23 cellular contexts compared by ENCODE assay signal in genomic region chr4:185925910-185926360, GRCh38.
DNase-seq lines count a peak whose midpoint lies in the region; ATAC-seq and TF ChIP-seq lines count a peak whose summit lies in the region.
"Had no signal": no experiment of that assay in that cellular context is flagged by ENCODE, and none has a peak within 500 bp of the region (broad histone marks: within the 10 kb centered on the region; RNA-seq: fewer than 3 reads in every experiment).

No MANE protein-coding gene starts in this region.

- H3K4me3 ChIP-seq in GM23338 (no peak overlapping the region), WERI-Rb-1 (ENCODE audit: low read depth, low read length) (peak overlapping the region; percentile 53), left ventricle myocardium inferior (peak overlapping the region; percentile 59), ascending aorta (no peak overlapping the region)
- H3K4me3 ChIP-seq: colonic mucosa, gastrocnemius medialis, GM23248, SJSA1, tibial nerve had no signal

- H3K9me2 ChIP-seq in GM23338 (ENCODE audit: insufficient read depth) = no peaks in the 10 kb centered on the region

- H4K20me1 ChIP-seq in GM23338 (replicated peaks; ENCODE audit: insufficient read depth) = no peaks in the 10 kb centered on the region

- no peaks in the 10 kb centered on the region for H3F3A ChIP-seq in GM23338 (replicated peaks; ENCODE audit: low read depth)

- H3K9me3 Mint-ChIP-seq in GM23338 (peaks cover 7% of the 10 kb centered on the region; the same call in 2 of the 3 replicates), Calu3 (ENCODE audit: low read depth, unreplicated experiment) (peaks cover 4% of the 10 kb centered on the region)
- H3K9me3 Mint-ChIP-seq: activated T-cell treated with anti-CD3 and anti-CD28 coated beads, Interleukin-2, amount 50 U/mL, for 24 hours had no signal

- intact Hi-C loops in left ventricle myocardium inferior (cut with micrococcal nuclease) (no loop called here), Calu3 (cut with micrococcal nuclease; ENCODE audit: unreplicated experiment) (no loop called here), ascending aorta (cut with DNase I) (no loop called here)

- no TSS peak for BruUV-seq in Calu3 (replicated peaks; lab: Mats Ljungman, UMichigan)

- ATAC-seq in GM23338 (peak; percentile 56), omental fat pad (ENCODE audit: low FRiP score) (peak; percentile 72), GM18519 (IDR thresholded peaks at IDR 0.05; ENCODE audit: low FRiP score, unreplicated experiment) (no peak)
- ATAC-seq: gastrocnemius medialis had no signal

- H3K79me2 ChIP-seq in GM23338 (replicated peaks; ENCODE audit: insufficient read depth) = no peaks in the 10 kb centered on the region

- no peak overlapping the region for H3K4me3 Mint-ChIP-seq in GM23338
- no peak overlapping the region for H3K4me3 Mint-ChIP-seq in Calu3 (ENCODE audit: low read depth, unreplicated experiment)
- H3K4me3 Mint-ChIP-seq: activated T-cell treated with anti-CD3 and anti-CD28 coated beads, Interleukin-2, amount 50 U/mL, for 24 hours; stimulated activated naive CD8-positive, alpha-beta T cell treated with anti-CD3 and anti-CD28 coated beads, Interleukin-15, Interleukin-2, amounts not matched to agents 100 ng/mL and 50 ng/mL, for 24 hours had no signal

- H3K4me2 ChIP-seq in GM23338 = 0 out of 2 replicates have a peak overlapping the region, but pooled peaks have one; percentile 42

- H3K4me1 ChIP-seq in GM23338 (ENCODE audit: insufficient read depth) (peaks cover 15% of the 10 kb centered on the region), left ventricle myocardium inferior (peaks cover 12% of the 10 kb centered on the region), ascending aorta (peaks cover 0 to 7% of the 10 kb centered on the region in 2 donors)
- H3K4me1 ChIP-seq: colonic mucosa, tibial nerve had no signal

- CTCF ChIA-PET in Calu3 (lab: Charles Lee) = no interaction called here

- H3K4me1 Mint-ChIP-seq in GM23338 = peaks cover 18% of the 10 kb centered on the region
- no peaks in the 10 kb centered on the region for H3K4me1 Mint-ChIP-seq in Calu3 (ENCODE audit: low read depth, unreplicated experiment)
- H3K4me1 Mint-ChIP-seq: naive B cell had no signal

- peaks cover 5% of the 10 kb centered on the region for H3K27me3 Mint-ChIP-seq in GM23338 (ENCODE audit: insufficient read depth, low read depth, poor library complexity)
- no peaks in the 10 kb centered on the region for H3K27me3 Mint-ChIP-seq in Calu3 (ENCODE audit: unreplicated experiment)

- DNase-seq in GM23338 (ENCODE audit: low spot score) (peak; percentile 67), WERI-Rb-1 (peak; percentile 86), left ventricle myocardium inferior (peak; percentile 18), omental fat pad (ENCODE audit: low spot score) (no peak), Calu3 (no peak), ascending aorta (ENCODE audit: low spot score in 2 of 2) (no peak), HCEC 1CT (no peak)
- DNase-seq: activated CD4-positive, alpha-beta T cell treated with anti-CD3 and anti-CD28 coated beads for 4 hours; activated CD8-positive, alpha-beta memory T cell treated with anti-CD3 and anti-CD28 coated beads for 24 hours; activated T-cell treated with anti-CD3 and anti-CD28 coated beads, Interleukin-2, amount 50 U/mL, for 24 hours; colonic mucosa; gastrocnemius medialis; GM23248; Kasumi-1; mesenchymal stem cell; naive B cell; NCI-H1694 treated with DMSO at 0.1 percent for 48 hours; stimulated activated CD4-positive, alpha-beta T cell treated with anti-CD3 and anti-CD28 coated beads, Interleukin-12 subunit alpha, Interleukin-12 subunit beta, amount 100 ng/mL, for 4 hours; T-helper 1 cell had no signal

- TF ChIP-seq CTCF in GM23338 (conservative IDR thresholded peaks at IDR 0.05; ENCODE audit: low read depth in 2 of 2) (no peak), WERI-Rb-1 (IDR thresholded peaks at IDR 0.05; ENCODE audit: low read depth, low read length) (0 out of 2 replicates have a peak, but pooled peaks have one; percentile 2), left ventricle myocardium inferior (IDR thresholded peaks at IDR 0.05; ENCODE audit: borderline replicate concordance) (no peak), omental fat pad (IDR thresholded peaks at IDR 0.05) (no peak), Calu3 (IDR thresholded peaks at IDR 0.05; ENCODE audit: unreplicated experiment) (no peak), ascending aorta (IDR thresholded peaks at IDR 0.05) (no peak)

- H3K36me3 Mint-ChIP-seq in GM23338 (ENCODE audit: low read depth) = peaks cover 7% of the 10 kb centered on the region
- H3K36me3 Mint-ChIP-seq in Calu3 (ENCODE audit: insufficient read depth, unreplicated experiment) = no peaks in the 10 kb centered on the region
- H3K36me3 Mint-ChIP-seq: naive B cell had no signal

- H3K36me3 ChIP-seq in GM23338 (ENCODE audit: insufficient read depth) (no peaks in the 10 kb centered on the region), WERI-Rb-1 (no peaks in the 10 kb centered on the region), left ventricle myocardium inferior (no peaks in the 10 kb centered on the region), ascending aorta (no peaks in the 10 kb centered on the region)
- H3K36me3 ChIP-seq: colonic mucosa, gastrocnemius medialis, SJSA1, tibial nerve had no signal

- H3K27ac ChIP-seq in GM23338 (ENCODE audit: low read depth) = peak overlapping the region; percentile 55; the same call in 1 of the 2 replicates
- peak overlapping the region; percentile 56 for H3K27ac ChIP-seq in WERI-Rb-1
- H3K27ac ChIP-seq in left ventricle myocardium inferior (replicated peaks) = peak overlapping the region; percentile 71
- no peak overlapping the region for H3K27ac ChIP-seq in ascending aorta
- H3K27ac ChIP-seq: colonic mucosa, gastrocnemius medialis, GM23248, SJSA1, tibial nerve had no signal

- H2AFZ ChIP-seq in GM23338 = peak overlapping the region; percentile 98
- H2AFZ ChIP-seq: GM23248 had no signal

- H3K27ac Mint-ChIP-seq in GM23338 (no peak overlapping the region), Calu3 (ENCODE audit: unreplicated experiment) (no peak overlapping the region)
- H3K27ac Mint-ChIP-seq: activated T-cell treated with anti-CD3 and anti-CD28 coated beads, Interleukin-2, amount 50 U/mL, for 24 hours; naive B cell; stimulated activated naive CD8-positive, alpha-beta T cell treated with anti-CD3 and anti-CD28 coated beads, Interleukin-15, Interleukin-2, amounts not matched to agents 100 ng/mL and 50 ng/mL, for 24 hours had no signal

- H3K27me3 ChIP-seq in GM23338 (ENCODE audit: insufficient read depth) (no peaks in the 10 kb centered on the region), WERI-Rb-1 (ENCODE audit: insufficient read depth, low read depth, severe bottlenecking) (no peaks in the 10 kb centered on the region), left ventricle myocardium inferior (ENCODE audit: low read depth) (no peaks in the 10 kb centered on the region), ascending aorta (no peaks in the 10 kb centered on the region)
- H3K27me3 ChIP-seq: colonic mucosa, SJSA1, tibial nerve had no signal

- H3K9me3 ChIP-seq in WERI-Rb-1 (ENCODE audit: severe bottlenecking) = peaks cover 4% of the 10 kb centered on the region
- H3K9me3 ChIP-seq in left ventricle myocardium inferior (replicated peaks) = no peaks in the 10 kb centered on the region
- H3K9me3 ChIP-seq in ascending aorta = no peaks in the 10 kb centered on the region
- H3K9me3 ChIP-seq: colonic mucosa, gastrocnemius medialis, SJSA1, tibial nerve had no signal

TF ChIP-seq in GM23338, 12 proteins besides CTCF, POLR2A, EP300 and RAD21 (continues in another document):
- TF ChIP-seq EZH2phosphoT487 (IDR thresholded peaks at IDR 0.05; ENCODE audit: unreplicated experiment) = no peak
- no peak for TF ChIP-seq STAT1 (IDR thresholded peaks at IDR 0.05; ENCODE audit: unreplicated experiment)
- TF ChIP-seq CREB1 (CRISPR knock-in tag; IDR thresholded peaks at IDR 0.05; ENCODE audit: low read depth) = no peak
- no peak for TF ChIP-seq NANOG (IDR thresholded peaks at IDR 0.05; ENCODE audit: borderline replicate concordance)
- TF ChIP-seq ETS1 (IDR thresholded peaks at IDR 0.05) = no peak
- no peak for TF ChIP-seq EZH2 (IDR thresholded peaks at IDR 0.05; ENCODE audit: low read depth, unreplicated experiment)

Comparison
In these comparisons a context has a peak if more than half of its experiments do, and no peak if none do; other contexts are left out.
1. DNase-seq: peak in GM23338 (single experiment), WERI-Rb-1 (single experiment) and left ventricle myocardium inferior (single experiment); none in omental fat pad (single experiment), Calu3 (single experiment), ascending aorta (0 of 2) and HCEC 1CT (single experiment).
2. H3K27ac ChIP-seq: peak in GM23338 (single experiment), WERI-Rb-1 (single experiment) and left ventricle myocardium inferior (single experiment); none in ascending aorta (0 of 2).
3. H3K4me3 ChIP-seq: peak in WERI-Rb-1 (single experiment) and left ventricle myocardium inferior (single experiment); none in GM23338 (single experiment) and ascending aorta (0 of 2).